In the genomic region with DNA sequence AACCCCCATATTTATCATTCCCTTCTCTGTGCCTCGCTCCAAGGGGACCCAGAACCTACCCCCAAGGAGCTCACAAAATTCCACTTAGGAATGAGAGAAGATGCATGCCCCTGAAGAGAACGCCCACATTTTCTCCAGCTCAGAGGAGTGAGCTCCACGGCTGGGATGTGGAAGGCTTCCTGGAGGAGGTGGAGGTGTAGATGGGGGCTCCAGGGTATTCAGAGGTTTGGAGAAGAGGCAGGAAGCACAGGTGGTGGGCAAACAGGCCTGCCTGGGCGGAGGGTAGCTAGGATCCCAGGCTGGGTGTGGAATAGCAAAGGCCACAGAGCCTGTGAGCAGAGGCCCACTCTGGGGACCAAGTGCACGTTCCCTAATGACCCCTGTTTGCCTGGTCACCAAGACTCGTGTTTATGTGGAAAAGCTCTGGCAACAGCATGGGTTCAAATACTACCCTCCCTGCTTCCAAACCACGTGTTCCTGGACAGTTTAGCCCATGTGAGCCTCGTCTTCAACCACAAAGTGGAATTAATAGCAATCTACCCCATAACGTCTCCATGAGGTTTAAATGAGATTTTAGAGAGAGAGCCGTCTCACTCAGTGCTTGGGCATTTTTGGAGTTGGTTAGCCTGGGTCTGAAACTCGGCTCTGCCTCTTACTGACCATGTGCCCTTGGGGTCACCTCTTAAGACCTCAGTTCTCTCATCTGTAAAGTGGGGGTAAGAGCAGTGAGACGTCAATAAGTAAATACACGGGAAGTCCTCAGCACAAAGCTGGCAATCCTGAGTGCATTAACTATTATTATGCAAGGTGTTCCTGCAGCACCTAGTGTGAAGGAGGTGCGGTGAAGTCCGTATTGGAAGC, we compare ENCODE assay signal across 29 cellular contexts. TPM values are rescaled to one million over a fixed set of nuclear protein-coding genes. Genes with fewer than 3 reads are reported as not detected.
DNase-seq lines count a peak whose midpoint lies in the region; ATAC-seq, FAIRE-seq and TF ChIP-seq lines count a peak whose summit lies in the region.
"Had no signal": no experiment of that assay in that cellular context is flagged by ENCODE, and none has a peak within 500 bp of the region (broad histone marks: within the 10 kb centered on the region; RNA-seq: fewer than 3 reads in every experiment).

No MANE protein-coding gene starts in this region.

- no peaks in the 10 kb centered on the region for H3K79me2 ChIP-seq in K562 (ENCODE audit: control insufficient read depth, insufficient read depth, low read length)

- no peak for DNase-seq in cardiac muscle cell (ENCODE audit: low read depth in 1 of 2, low spot score in 1 of 2)
- no peak for DNase-seq in Right ventricle myocardium inferior (ENCODE audit: missing footprints)
- no peak for DNase-seq in K562 (ENCODE audit: extremely low read depth in 1 of 4, low spot score in 3 of 4)
- DNase-seq in mesothelial cell of epicardium (ENCODE audit: low spot score in 2 of 2, unreplicated experiment in 2 of 2): no peak
- DNase-seq in NCI-H2081 treated with DMSO at 0.1 percent for 48 hours (lab: John Stamatoyannopoulos, UW): no peak
- DNase-seq in stimulated activated naive CD8-positive, alpha-beta T cell treated with anti-CD3 and anti-CD28 coated beads, Interleukin-15, Interleukin-2, amounts not matched to agents 100 U/mL and 50 U/mL, for 24 hours: no peak
- DNase-seq: 8988T; activated CD8-positive, alpha-beta memory T cell treated with anti-CD3 and anti-CD28 coated beads, Interleukin-2, amount 50 U/mL, for 48 hours; activated CD8-positive, alpha-beta T cell treated with anti-CD3 and anti-CD28 coated beads for 36 hours; activated naive CD4-positive, alpha-beta T cell treated with anti-CD3 and anti-CD28 coated beads, Interleukin-2, amount 10 ng/mL, durations not matched to agents 7 days and 5 days; body of pancreas; Calu3; CD4-positive, CD25-positive, alpha-beta regulatory T cell; gastrocnemius medialis; KG1; MG63; NCI-H1105 treated with DMSO at 0.1 percent for 48 hours; NCI-H187 treated with DMSO at 0.1 percent for 48 hours; NCI-H2171 treated with DMSO at 0.1 percent for 48 hours; NCI-H510A; OCI-M1; stimulated activated CD4-positive, alpha-beta T cell treated with anti-CD3 and anti-CD28 coated beads, Interleukin-4, amount 100 ng/mL, for 1 hour; T-helper 2 cell; transverse colon had no signal

- in situ Hi-C loops in K562 (cut with MboI): no loop called here

- no peaks in the 10 kb centered on the region for H3K9me3 Mint-ChIP-seq in mesothelial cell of epicardium
- H3K9me3 Mint-ChIP-seq: activated CD8-positive, alpha-beta T cell treated with anti-CD3 and anti-CD28 coated beads for 36 hours; activated naive CD4-positive, alpha-beta T cell treated with anti-CD3 and anti-CD28 coated beads, Interleukin-2, amount 10 ng/mL, durations not matched to agents 7 days and 5 days; CD4-positive, CD25-positive, alpha-beta regulatory T cell had no signal

- peaks cover 90% of the 10 kb centered on the region for H3K4me1 Mint-ChIP-seq in mesothelial cell of epicardium
- H3K4me1 Mint-ChIP-seq: activated naive CD4-positive, alpha-beta T cell treated with anti-CD3 and anti-CD28 coated beads, Interleukin-2, amount 10 ng/mL, durations not matched to agents 7 days and 5 days; CD4-positive, CD25-positive, alpha-beta regulatory T cell had no signal

- H3K36me3 ChIP-seq in cardiac muscle cell (no peaks in the 10 kb centered on the region), K562 (ENCODE audit: control insufficient read depth, insufficient read depth, low read length) (no peaks in the 10 kb centered on the region), urinary bladder (ENCODE audit: insufficient read depth) (no peaks in the 10 kb centered on the region)
- H3K36me3 ChIP-seq: gastrocnemius medialis, MG63, transverse colon had no signal

- H4K20me1 ChIP-seq in K562 (replicated peaks; ENCODE audit: control insufficient read depth, insufficient read depth, low read length): peaks cover 4% of the 10 kb centered on the region; the same call in 1 of the 2 replicates

- peak overlapping the region; percentile 30 for H3K4me3 Mint-ChIP-seq in mesothelial cell of epicardium
- H3K4me3 Mint-ChIP-seq: activated CD8-positive, alpha-beta T cell treated with anti-CD3 and anti-CD28 coated beads for 36 hours; activated naive CD4-positive, alpha-beta T cell treated with anti-CD3 and anti-CD28 coated beads, Interleukin-2, amount 10 ng/mL, durations not matched to agents 7 days and 5 days; CD4-positive, CD25-positive, alpha-beta regulatory T cell had no signal

- H3K9ac ChIP-seq in K562 (ENCODE audit: insufficient read depth in 1 of 2, low read depth in 2 of 2, low read length in 2 of 2): no peak overlapping the region

- H2AFZ ChIP-seq in K562 (ENCODE audit: low read depth, low read length): no peak overlapping the region

- peaks cover 99% of the 10 kb centered on the region for H3K4me1 ChIP-seq in cardiac muscle cell (ENCODE audit: low read depth)
- H3K4me1 ChIP-seq in K562 (replicated peaks in 1 of 2; ENCODE audit: control insufficient read depth in 2 of 2, insufficient read depth in 2 of 2, low read length in 2 of 2): peaks cover 44 to 59% of the 10 kb centered on the region in 2 experiments
- H3K4me1 ChIP-seq in urinary bladder (ENCODE audit: insufficient read depth): no peaks in the 10 kb centered on the region

- CTCF ChIA-PET in K562 (lab: Yijun Ruan, JAX; ENCODE audit: low intra/inter-chr PET ratio): no interaction called here

- no peak for TF ChIP-seq RAD21 in K562 (CRISPR knock-in tag; conservative IDR thresholded peaks at IDR 0.05 in 1 of 2, IDR thresholded peaks at IDR 0.05 in 1 of 2)

- TF ChIP-seq EP300 in K562 (IDR thresholded peaks at IDR 0.05; ENCODE audit: low read length): no peak

- H3K27me3 Mint-ChIP-seq in mesothelial cell of epicardium (ENCODE audit: low read depth): no peaks in the 10 kb centered on the region
- H3K27me3 Mint-ChIP-seq: activated CD8-positive, alpha-beta T cell treated with anti-CD3 and anti-CD28 coated beads for 36 hours; CD4-positive, CD25-positive, alpha-beta regulatory T cell had no signal

- no peak for TF ChIP-seq POLR2A in K562 (conservative IDR thresholded peaks at IDR 0.05)

- H3K27ac ChIP-seq in cardiac muscle cell: peak overlapping the region; percentile 99
- H3K27ac ChIP-seq in K562 (ENCODE audit: extremely low read depth, low read depth, low read length): no peak overlapping the region
- peak overlapping the region; percentile 51 for H3K27ac ChIP-seq in urinary bladder (ENCODE audit: low read depth)
- H3K27ac ChIP-seq: body of pancreas, gastrocnemius medialis had no signal

- peak overlapping the region; percentile 99 for H3K27ac Mint-ChIP-seq in mesothelial cell of epicardium
- H3K27ac Mint-ChIP-seq: activated CD8-positive, alpha-beta T cell treated with anti-CD3 and anti-CD28 coated beads for 36 hours; activated naive CD4-positive, alpha-beta T cell treated with anti-CD3 and anti-CD28 coated beads, Interleukin-2, amount 10 ng/mL, durations not matched to agents 7 days and 5 days; CD4-positive, CD25-positive, alpha-beta regulatory T cell had no signal

- ATAC-seq in Right ventricle myocardium inferior (no peak), K562 (no peak), GM18861 (IDR thresholded peaks at IDR 0.05; ENCODE audit: unreplicated experiment) (no peak)
- no peak for ATAC-seq in stimulated activated naive CD8-positive, alpha-beta T cell treated with anti-CD3 and anti-CD28 coated beads, Interleukin-15, Interleukin-2, amounts not matched to agents 100 U/mL and 50 U/mL, for 24 hours
- ATAC-seq: activated CD8-positive, alpha-beta T cell treated with anti-CD3 and anti-CD28 coated beads for 36 hours; body of pancreas; gastrocnemius medialis had no signal

- H3K4me2 ChIP-seq in K562 (ENCODE audit: insufficient read depth, low read length): no peak overlapping the region

- no peaks in the 10 kb centered on the region for H3K9me1 ChIP-seq in K562 (ENCODE audit: control insufficient read depth, insufficient read depth, low read length)

- H3K9me3 ChIP-seq in cardiac muscle cell (ENCODE audit: low read depth): no peaks in the 10 kb centered on the region
- H3K9me3 ChIP-seq in K562 (replicated peaks; ENCODE audit: control insufficient read depth, insufficient read depth, low read depth, low read length): no peaks in the 10 kb centered on the region
- H3K9me3 ChIP-seq: body of pancreas, gastrocnemius medialis, MG63, transverse colon had no signal

- intact Hi-C loops in Right ventricle myocardium inferior (cut with DNase I) (no loop called here), K562 (cut with micrococcal nuclease) (no loop called here)

- POLR2A ChIA-PET in K562 (lab: Yijun Ruan, JAX): interaction anchor here (0.5 to 1.6 kb wide), 5 partner anchors 7 to 52 kb away, joined by 3 to 6 read pairs (median 3); no protein-coding TSS in a partner anchor

- BruUV-seq in K562 (replicated peaks; lab: Mats Ljungman, UMichigan): no TSS peak

- no peaks in the 10 kb centered on the region for H3K36me3 Mint-ChIP-seq in mesothelial cell of epicardium
- H3K36me3 Mint-ChIP-seq: activated naive CD4-positive, alpha-beta T cell treated with anti-CD3 and anti-CD28 coated beads, Interleukin-2, amount 10 ng/mL, durations not matched to agents 7 days and 5 days; CD4-positive, CD25-positive, alpha-beta regulatory T cell had no signal

- TF ChIP-seq CTCF in cardiac muscle cell (IDR thresholded peaks at IDR 0.05; ENCODE audit: low read depth, low read length): no peak
- TF ChIP-seq CTCF in K562 (IDR thresholded peaks at IDR 0.05 in 2 of 3, conservative IDR thresholded peaks at IDR 0.05 in 1 of 3; ENCODE audit: insufficient read depth in 2 of 3, low read depth in 1 of 3, low read length in 3 of 3): no peak
- no peak for TF ChIP-seq CTCF in mesothelial cell of epicardium (IDR thresholded peaks at IDR 0.05; ENCODE audit: unreplicated experiment)

- H3K4me3 ChIP-seq in cardiac muscle cell: no peak overlapping the region
- H3K4me3 ChIP-seq in K562: no peak overlapping the region
- H3K4me3 ChIP-seq in urinary bladder (ENCODE audit: low read depth, low read length): no peak overlapping the region
- H3K4me3 ChIP-seq: body of pancreas, gastrocnemius medialis, MG63, transverse colon had no signal

- FAIRE-seq in K562 (lab: Jason Lieb, UNC): no peak
- FAIRE-seq: colon, endothelial cell of umbilical vein, GM19239 had no signal

- WGBS in K562 (ENCODE audit: insufficient coverage, low coverage, missing lambda C conversion rate): 60% methylated on average over 15 of the region's 15 CpGs
- 75% methylated on average over 15 of the region's 15 CpGs for WGBS in urinary bladder

- H3K27me3 ChIP-seq in cardiac muscle cell: no peaks in the 10 kb centered on the region
- H3K27me3 ChIP-seq in K562 (ENCODE audit: control insufficient read depth in 2 of 2, insufficient read depth in 2 of 2, low read length in 2 of 2): peaks cover 0 to 11% of the 10 kb centered on the region in 2 experiments; a peak in 2 of 5 replicates
- H3K27me3 ChIP-seq: body of pancreas, gastrocnemius medialis, MG63, transverse colon had no signal

RNA-seq across cellular contexts. Expression of a gene that starts 24.7 kb away (rescaled TPM):
- total RNA-seq in cardiac muscle cell (112 and 172 TPM in 2 replicates), Right ventricle myocardium inferior (13.1 TPM), K562 (2014; rRNA removed) (5.0 and 6.5 TPM in 2 replicates), K562 (2014; rRNA removed; fragmentation: Illumina TruSeq; extraction: Trizol) (1.7 and 2.1 TPM in 2 replicates), K562 (2015; rRNA removed; fragmentation: Illumina TruSeq; extraction: Trizol) (2.0 and 2.5 TPM in 2 replicates), K562 (2021) (7.6 and 8.4 TPM in 2 replicates), mesothelial cell of epicardium (84.8 to 91.5 TPM (median 85.7 TPM) in 3 replicates), urinary bladder (12.8 TPM)
- polyA plus RNA-seq in cardiac muscle cell (73.3 and 98.3 TPM in 2 replicates), K562 (2011; rRNA removed) (1.1 and 1.9 TPM in 2 replicates), K562 (2014; fragmentation: Illumina TruSeq; extraction: Trizol) (5.4 and 7.2 TPM in 2 replicates), K562 (2014; fragmentation: Nextera tagmentation; extraction: Ambion mirVana) (under 1 TPM; 0.10 to 0.11 TPM), K562 (2014; rRNA removed) (5.7 TPM in 2 replicates), urinary bladder (10.1 TPM)
- total RNA-seq in K562 (2011; cell fraction: chromatin; rRNA removed; ENCODE audit: low replicate concordance): 1.5 and 4.5 TPM in 2 replicates
- total RNA-seq in K562 (2011; cell fraction: nucleolus; rRNA removed): 3.7 and 5.2 TPM in 2 replicates
- 3.3 and 3.7 TPM in 2 replicates for total RNA-seq in K562 (2011; cell fraction: nucleoplasm; rRNA removed)
- polyA plus RNA-seq in K562 (2011; cell fraction: cytosol; rRNA removed): 1.7 and 2.5 TPM in 2 replicates
- polyA plus RNA-seq in K562 (2011; cell fraction: nucleus; rRNA removed): 4.6 and 5.8 TPM in 2 replicates
- 7.0 and 71.7 TPM in 2 replicates for polyA plus RNA-seq in K562 (2012)
- polyA minus RNA-seq in K562 (2011; rRNA and poly(A)+ RNA removed): 0.57 and 0.95 TPM in 2 replicates
- polyA minus RNA-seq in K562 (2011; cell fraction: cytosol; rRNA and poly(A)+ RNA removed): 1.2 and 1.5 TPM in 2 replicates
- polyA minus RNA-seq in K562 (2011; cell fraction: nucleus; rRNA and poly(A)+ RNA removed): 1.1 and 1.3 TPM in 2 replicates
- polyA plus RNA-seq: CD4-positive, CD25-positive, alpha-beta regulatory T cell had no signal
